Comparison of ENCODE assay signal across 10 cellular contexts in genomic region chr14:75879031-75879430, GRCh38.
DNase-seq lines count a peak whose midpoint lies in the region; ATAC-seq lines count a peak whose summit lies in the region.
"Had no signal": no experiment of that assay in that cellular context is flagged by ENCODE, and none has a peak within 500 bp of the region (broad histone marks: within the 10 kb centered on the region; RNA-seq: fewer than 3 reads in every experiment).

No MANE protein-coding gene starts in this region.

- DNase-seq in activated CD4-positive, CD25-positive, alpha-beta regulatory T cell treated with anti-CD3 and anti-CD28 coated beads, Interleukin-2, amount 50 U/mL, for 72 hours: no peak
- DNase-seq in MV-4-11 (lab: John Stamatoyannopoulos, UW) (peak; percentile 93), dedifferentiated amniotic fluid mesenchymal stem cell (ENCODE audit: extremely low spot score) (peak; percentile 93), pulmonary artery endothelial cell (ENCODE audit: low read depth, low spot score) (peak; percentile 87), hypothalamus (lab: John Stamatoyannopoulos, UW) (no peak), DMS79 (lab: John Stamatoyannopoulos, UW) (no peak)
- DNase-seq: NCI-H510A had no signal

- peak; percentile 86 to 91 for ATAC-seq in activated CD4-positive, CD25-positive, alpha-beta regulatory T cell treated with anti-CD3 and anti-CD28 coated beads, Interleukin-2, amount 50 U/mL, for 24 hours
- ATAC-seq in GM18861 (IDR thresholded peaks at IDR 0.05; ENCODE audit: unreplicated experiment): no peak
- ATAC-seq: HCT116 had no signal

Comparison
In these comparisons a context has a peak if more than half of its experiments do, and no peak if none do; other contexts are left out.
1. DNase-seq: peak in MV-4-11 (single experiment), dedifferentiated amniotic fluid mesenchymal stem cell (single experiment) and pulmonary artery endothelial cell (single experiment); none in activated CD4-positive, CD25-positive, alpha-beta regulatory T cell treated with anti-CD3 and anti-CD28 coated beads, Interleukin-2, amount 50 U/mL, for 72 hours (single experiment), hypothalamus (0 of 51) and DMS79 (single experiment).